ENCODE assay signal across 16 cellular contexts in the genomic region with DNA sequence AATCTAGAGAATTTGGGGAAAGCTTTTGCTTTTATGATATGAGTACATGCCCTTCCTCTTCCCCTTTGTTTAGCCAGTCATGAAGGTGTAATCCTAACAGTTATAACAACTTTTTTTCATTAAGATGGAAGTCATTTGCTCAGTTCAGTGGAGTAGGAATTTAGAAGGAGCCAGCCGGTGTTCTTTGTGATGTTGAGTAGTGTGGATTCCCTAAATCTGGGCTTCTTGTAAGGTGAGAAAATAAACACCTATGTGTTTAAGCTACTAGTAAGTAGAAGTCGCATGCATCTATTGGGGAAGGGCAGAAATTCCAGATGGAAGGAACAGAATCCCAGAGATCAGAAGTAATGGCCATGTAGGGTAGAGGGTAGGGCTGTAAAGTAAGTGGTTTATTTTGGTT. TPM values are rescaled to one million over a fixed set of nuclear protein-coding genes. Genes with fewer than 3 reads are reported as not detected.
DNase-seq lines count a peak whose midpoint lies in the region; ATAC-seq and TF ChIP-seq lines count a peak whose summit lies in the region.
"Had no signal": no experiment of that assay in that cellular context is flagged by ENCODE, and none has a peak within 500 bp of the region (broad histone marks: within the 10 kb centered on the region; RNA-seq: fewer than 3 reads in every experiment).

No MANE protein-coding gene starts in this region.

- WGBS in heart right ventricle, 2 donors, result 73 to 75% methylated on average over 2 of the region's 2 CpGs

- no peaks in the 10 kb centered on the region for H3K27me3 ChIP-seq in H7 (ENCODE audit: control insufficient read depth, insufficient read depth, low read length)
- no peaks in the 10 kb centered on the region for H3K27me3 ChIP-seq in naive thymus-derived CD4-positive, alpha-beta T cell (ENCODE audit: control insufficient read depth in 2 of 2, insufficient read depth in 2 of 2, low read length in 2 of 2)
- H3K27me3 ChIP-seq in heart right ventricle, result no peaks in the 10 kb centered on the region
- H3K27me3 ChIP-seq: BLaER1 treated with 17β-estradiol and CSF1 and Interleukin-3, amounts not matched to agents 10 nM and 100 nM had no signal

- no peak overlapping the region for H3K4me3 Mint-ChIP-seq in WTC11
- H3K4me3 Mint-ChIP-seq in naive thymus-derived CD4-positive, alpha-beta T cell, result no peak overlapping the region
- H3K4me3 Mint-ChIP-seq: B cell; CD8-positive, alpha-beta T cell; HFFc6 had no signal

- H3K4me3 ChIP-seq in H7 (ENCODE audit: insufficient read depth, low read depth, low read length) (no peak overlapping the region), heart right ventricle (no peak overlapping the region)
- no peak overlapping the region for H3K4me3 ChIP-seq in naive thymus-derived CD4-positive, alpha-beta T cell (ENCODE audit: low read length)
- H3K4me3 ChIP-seq: BLaER1 treated with 17β-estradiol and CSF1 and Interleukin-3, amounts not matched to agents 10 nM and 100 nM; GM12878; HAP-1 had no signal

- H3K27ac Mint-ChIP-seq in WTC11, result no peak overlapping the region
- H3K27ac Mint-ChIP-seq in naive thymus-derived CD4-positive, alpha-beta T cell, result no peak overlapping the region
- H3K27ac Mint-ChIP-seq: B cell; CD8-positive, alpha-beta T cell; HFFc6 had no signal

- H3K9me3 Mint-ChIP-seq in WTC11, result no peaks in the 10 kb centered on the region
- peaks cover 0 to 13% (median 2%) of the 10 kb centered on the region in 11 donors for H3K9me3 Mint-ChIP-seq in naive thymus-derived CD4-positive, alpha-beta T cell
- H3K9me3 Mint-ChIP-seq: CD8-positive, alpha-beta T cell; HFFc6 had no signal

- TF ChIP-seq CTCF in WTC11 (IDR thresholded peaks at IDR 0.05), result no peak
- TF ChIP-seq CTCF in heart right ventricle (IDR thresholded peaks at IDR 0.05), result no peak

- ATAC-seq in WTC11 (peak; percentile 78), heart right ventricle (no peak)
- no peak for ATAC-seq in naive thymus-derived CD4-positive, alpha-beta T cell
- ATAC-seq: CD8-positive, alpha-beta T cell; GM12878 had no signal

- H3K36me3 Mint-ChIP-seq in WTC11, result no peaks in the 10 kb centered on the region
- H3K36me3 Mint-ChIP-seq in naive thymus-derived CD4-positive, alpha-beta T cell, result no peaks in the 10 kb centered on the region
- H3K36me3 Mint-ChIP-seq: CD8-positive, alpha-beta T cell had no signal

- H3K4me1 Mint-ChIP-seq in WTC11, result peaks cover 21% of the 10 kb centered on the region
- no peaks in the 10 kb centered on the region for H3K4me1 Mint-ChIP-seq in naive thymus-derived CD4-positive, alpha-beta T cell
- H3K4me1 Mint-ChIP-seq: B cell had no signal

- H3K36me3 ChIP-seq in H7 (replicated peaks; ENCODE audit: control insufficient read depth, insufficient read depth, low read length) (no peaks in the 10 kb centered on the region), heart right ventricle (no peaks in the 10 kb centered on the region)
- H3K36me3 ChIP-seq in naive thymus-derived CD4-positive, alpha-beta T cell (ENCODE audit: control insufficient read depth in 2 of 3, insufficient read depth in 3 of 3, low read length in 3 of 3), result no peaks in the 10 kb centered on the region
- H3K36me3 ChIP-seq: BLaER1 treated with 17β-estradiol and CSF1 and Interleukin-3, amounts not matched to agents 10 nM and 100 nM; HAP-1 had no signal

- CTCF ChIA-PET in WTC11 (lab: Charles Lee), result interaction anchor here (0.6 to 0.7 kb wide), 2 partner anchors 58 to 209 kb away, joined by 3 read pairs; no protein-coding TSS in a partner anchor
- CTCF ChIA-PET in naive thymus-derived CD4-positive, alpha-beta T cell (lab: Charles Lee), result no interaction called here

- intact Hi-C loops in naive thymus-derived CD4-positive, alpha-beta T cell (cut with micrococcal nuclease), result no loop called here
- intact Hi-C loops in heart right ventricle (cut with DNase I), result loop anchor here in 1 of 10 donors (5.0 kb wide), 1 partner anchor 341 kb away; no protein-coding TSS in a partner anchor

- H3K4me1 ChIP-seq in naive thymus-derived CD4-positive, alpha-beta T cell (ENCODE audit: control insufficient read depth in 2 of 2, insufficient read depth in 2 of 2, low read length in 2 of 2), result no peaks in the 10 kb centered on the region
- H3K4me1 ChIP-seq in heart right ventricle, result peaks cover 0 to 6% (median 0%) of the 10 kb centered on the region in 9 donors
- H3K4me1 ChIP-seq: BLaER1 treated with 17β-estradiol and CSF1 and Interleukin-3, amounts not matched to agents 10 nM and 100 nM had no signal

- no peak overlapping the region for H3K27ac ChIP-seq in naive thymus-derived CD4-positive, alpha-beta T cell (ENCODE audit: low read depth, low read length)
- no peak overlapping the region for H3K27ac ChIP-seq in heart right ventricle
- H3K27ac ChIP-seq: BLaER1 treated with 17β-estradiol and CSF1 and Interleukin-3, amounts not matched to agents 10 nM and 100 nM; HL-60 had no signal

- no peaks in the 10 kb centered on the region for H3K9me3 ChIP-seq in naive thymus-derived CD4-positive, alpha-beta T cell (ENCODE audit: control insufficient read depth in 2 of 3, low read length in 3 of 3)
- no peaks in the 10 kb centered on the region for H3K9me3 ChIP-seq in heart right ventricle
- H3K9me3 ChIP-seq: HAP-1 had no signal

- DNase-seq in H7 (peak; percentile 20), WTC11 (ENCODE audit: low spot score) (no peak), iPS DF 19.7 (ENCODE audit: low read depth, low spot score) (peak; percentile 20), H4 (ENCODE audit: low spot score) (no peak), HCEC 1CT (no peak), heart right ventricle (no peak)
- no peak for DNase-seq in naive thymus-derived CD4-positive, alpha-beta T cell
- DNase-seq: Calu3; CD8-positive, alpha-beta T cell; DMS79 treated with DMSO at 0.1 percent for 48 hours; HFFc6 had no signal

- POLR2A ChIA-PET in WTC11 (lab: Charles Lee), result no interaction called here
- POLR2A ChIA-PET in naive thymus-derived CD4-positive, alpha-beta T cell (lab: Charles Lee), result no interaction called here

- H3K27me3 Mint-ChIP-seq in WTC11 (ENCODE audit: low read depth), result peaks cover 3% of the 10 kb centered on the region
- H3K27me3 Mint-ChIP-seq in naive thymus-derived CD4-positive, alpha-beta T cell, result no peaks in the 10 kb centered on the region
- H3K27me3 Mint-ChIP-seq: B cell had no signal

TF ChIP-seq in WTC11, 78 proteins besides CTCF, POLR2A, EP300 and RAD21:
- no peak for TF ChIP-seq EMX1 (CRISPR knock-in tag; IDR thresholded peaks at IDR 0.05)
- TF ChIP-seq, protein P1, sequence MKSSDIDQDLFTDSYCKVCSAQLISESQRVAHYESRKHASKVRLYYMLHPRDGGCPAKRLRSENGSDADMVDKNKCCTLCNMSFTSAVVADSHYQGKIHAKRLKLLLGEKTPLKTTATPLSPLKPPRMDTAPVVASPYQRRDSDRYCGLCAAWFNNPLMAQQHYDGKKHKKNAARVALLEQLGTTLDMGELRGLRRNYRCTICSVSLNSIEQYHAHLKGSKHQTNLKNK (CRISPR knock-in tag; IDR thresholded peaks at IDR 0.05), result no peak
- no peak for TF ChIP-seq SP1 (CRISPR knock-in tag; conservative IDR thresholded peaks at IDR 0.05)
- no peak for TF ChIP-seq KAT7 (CRISPR knock-in tag; IDR thresholded peaks at IDR 0.05; ENCODE audit: borderline replicate concordance)
- no peak for TF ChIP-seq ATF1 (CRISPR knock-in tag; IDR thresholded peaks at IDR 0.05)
- TF ChIP-seq, protein P2, sequence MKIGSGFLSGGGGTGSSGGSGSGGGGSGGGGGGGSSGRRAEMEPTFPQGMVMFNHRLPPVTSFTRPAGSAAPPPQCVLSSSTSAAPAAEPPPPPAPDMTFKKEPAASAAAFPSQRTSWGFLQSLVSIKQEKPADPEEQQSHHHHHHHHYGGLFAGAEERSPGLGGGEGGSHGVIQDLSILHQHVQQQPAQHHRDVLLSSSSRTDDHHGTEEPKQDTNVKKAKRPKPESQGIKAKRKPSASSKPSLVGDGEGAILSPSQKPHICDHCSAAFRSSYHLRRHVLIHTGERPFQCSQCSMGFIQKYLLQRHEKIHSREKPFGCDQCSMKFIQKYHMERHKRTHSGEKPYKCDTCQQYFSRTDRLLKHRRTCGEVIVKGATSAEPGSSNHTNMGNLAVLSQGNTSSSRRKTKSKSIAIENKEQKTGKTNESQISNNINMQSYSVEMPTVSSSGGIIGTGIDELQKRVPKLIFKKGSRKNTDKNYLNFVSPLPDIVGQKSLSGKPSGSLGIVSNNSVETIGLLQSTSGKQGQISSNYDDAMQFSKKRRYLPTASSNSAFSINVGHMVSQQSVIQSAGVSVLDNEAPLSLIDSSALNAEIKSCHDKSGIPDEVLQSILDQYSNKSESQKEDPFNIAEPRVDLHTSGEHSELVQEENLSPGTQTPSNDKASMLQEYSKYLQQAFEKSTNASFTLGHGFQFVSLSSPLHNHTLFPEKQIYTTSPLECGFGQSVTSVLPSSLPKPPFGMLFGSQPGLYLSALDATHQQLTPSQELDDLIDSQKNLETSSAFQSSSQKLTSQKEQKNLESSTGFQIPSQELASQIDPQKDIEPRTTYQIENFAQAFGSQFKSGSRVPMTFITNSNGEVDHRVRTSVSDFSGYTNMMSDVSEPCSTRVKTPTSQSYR (CRISPR knock-in tag; IDR thresholded peaks at IDR 0.05), result no peak
- TF ChIP-seq TEAD4 (CRISPR knock-in tag; IDR thresholded peaks at IDR 0.05), result no peak
- TF ChIP-seq ZNF138 (CRISPR knock-in tag; conservative IDR thresholded peaks at IDR 0.05), result no peak
TF ChIP-seq in WTC11: peak in this region for 0.

RNA-seq across cellular contexts. Expression of a gene that starts 13.6 kb away (rescaled TPM):
- total RNA-seq in H7 (2014; rRNA removed; shearing (Covaris generic)), result 6.3 and 9.0 TPM in 2 replicates
- 12.2 to 13.4 TPM (median 12.7 TPM) in 3 replicates for total RNA-seq in WTC11 (2021)
- total RNA-seq in naive thymus-derived CD4-positive, alpha-beta T cell, result 1 to 10 TPM in 2 of 5 experiments, under 1 TPM in 2, not detected in 1; 0.21 to 2.7 (median 1.0) TPM
- polyA plus RNA-seq in naive thymus-derived CD4-positive, alpha-beta T cell, result not detected
- total RNA-seq in H4 (2014; rRNA removed; shearing (Covaris generic)), result 2.8 and 5.6 TPM in 2 replicates
- 1 to 10 TPM; 1.5 to 3.6 (median 2.3) TPM for total RNA-seq in heart right ventricle
- polyA plus RNA-seq in heart right ventricle, result 1 to 10 TPM; 1.6 to 2.0 TPM
- total RNA-seq: CD8-positive, alpha-beta T cell had no signal

Comparison
In these comparisons a context has a peak if more than half of its experiments do, and no peak if none do; other contexts are left out.
1. DNase-seq: peak in H7 (single experiment) and iPS DF 19.7 (single experiment); none in WTC11 (single experiment), naive thymus-derived CD4-positive, alpha-beta T cell (0 of 9), H4 (single experiment), HCEC 1CT (single experiment) and heart right ventricle (0 of 2).